Comparison of ENCODE assay signal across 28 cellular contexts in the genomic region with DNA sequence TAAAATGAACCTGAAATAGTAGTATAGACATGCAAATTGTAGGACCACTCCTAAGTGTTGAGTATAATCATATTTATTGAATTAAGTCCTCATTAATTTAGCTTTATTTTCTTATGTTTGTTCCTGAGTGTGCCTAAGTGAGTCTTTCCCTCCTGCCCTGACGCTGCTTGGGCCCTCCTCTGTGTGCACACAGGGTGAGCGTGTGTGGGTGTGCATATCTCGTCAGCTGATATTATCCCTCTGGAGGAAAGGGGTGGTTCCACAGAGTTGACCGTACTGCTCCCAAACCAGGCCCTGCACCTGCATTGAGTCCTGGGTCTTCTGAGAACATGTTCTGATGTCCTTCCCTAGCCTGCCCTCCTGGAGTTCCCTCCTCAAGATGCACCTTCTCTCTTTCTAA.
"Had no signal": no experiment of that assay in that cellular context is flagged by ENCODE, and none has a peak within 500 bp of the region (broad histone marks: within the 10 kb centered on the region; RNA-seq: fewer than 3 reads in every experiment).

No MANE protein-coding gene starts in this region.

- H3K27me3 Mint-ChIP-seq: activated CD4-positive, alpha-beta memory T cell treated with anti-CD3 and anti-CD28 coated beads for 36 hours; activated CD4-positive, alpha-beta T cell treated with anti-CD3 and anti-CD28 coated beads for 36 hours; activated CD4-positive, alpha-beta T cell treated with anti-CD3 and anti-CD28 coated beads, Interleukin-2, amount 10 ng/mL, durations not matched to agents 24 days and 14 days; activated naive CD8-positive, alpha-beta T cell; activated T-helper 17 cell treated with anti-CD3 and anti-CD28 coated beads, Interleukin-2, amount 50 U/mL, for 72 hours; effector memory CD8-positive, alpha-beta T cell had no signal

- H3K9me3 Mint-ChIP-seq: activated T-helper 17 cell treated with anti-CD3 and anti-CD28 coated beads, Interleukin-2, amount 50 U/mL, for 72 hours had no signal

- H3K36me3 ChIP-seq: esophagus squamous epithelium, gastroesophageal sphincter had no signal

- ATAC-seq: activated CD4-positive, alpha-beta T cell treated with anti-CD3 and anti-CD28 coated beads for 36 hours; activated T-cell treated with anti-CD3 and anti-CD28 coated beads, Interleukin-2, amount 50 U/mL, for 4 hours; activated T-helper 17 cell treated with anti-CD3 and anti-CD28 coated beads, Interleukin-2, amount 50 U/mL, for 72 hours; body of pancreas; effector memory CD8-positive, alpha-beta T cell; gastroesophageal sphincter had no signal

- H3K4me1 ChIP-seq: esophagus squamous epithelium had no signal

- H3K4me3 Mint-ChIP-seq: activated CD4-positive, alpha-beta memory T cell treated with anti-CD3 and anti-CD28 coated beads for 36 hours; activated CD4-positive, alpha-beta T cell treated with anti-CD3 and anti-CD28 coated beads for 36 hours; activated CD4-positive, alpha-beta T cell treated with anti-CD3 and anti-CD28 coated beads, Interleukin-2, amount 10 ng/mL, durations not matched to agents 24 days and 14 days; activated naive CD8-positive, alpha-beta T cell; activated T-cell treated with anti-CD3 and anti-CD28 coated beads, Interleukin-2, amount 50 U/mL, for 4 hours; activated T-helper 17 cell treated with anti-CD3 and anti-CD28 coated beads, Interleukin-2, amount 50 U/mL, for 72 hours; effector memory CD8-positive, alpha-beta T cell had no signal

- DNase-seq: activated CD4-positive, alpha-beta memory T cell treated with anti-CD3 and anti-CD28 coated beads for 36 hours; activated CD4-positive, alpha-beta T cell treated with anti-CD3 and anti-CD28 coated beads for 36 hours; activated CD4-positive, alpha-beta T cell treated with anti-CD3 and anti-CD28 coated beads, Interleukin-2, amount 10 ng/mL, durations not matched to agents 24 days and 14 days; activated CD4-positive, CD25-positive, alpha-beta regulatory T cell; activated CD4-positive, CD25-positive, alpha-beta regulatory T cell treated with anti-CD3 and anti-CD28 coated beads, Interleukin-2, amount 50 U/mL, for 72 hours; activated effector memory CD4-positive, alpha-beta T cell treated with Interleukin-2 at 50 U/mL for 16 hours; activated gamma-delta T cell treated with Interleukin-2 at 50 U/mL for 16 hours; activated naive CD4-positive, alpha-beta T cell treated with anti-CD3 and anti-CD28 coated beads, Interleukin-2, amount 50 U/mL, for 16 hours; activated naive CD4-positive, alpha-beta T cell treated with Interleukin-2 at 50 U/mL for 16 hours; activated T-cell treated with anti-CD3 and anti-CD28 coated beads, Interleukin-2, amount 50 U/mL, for 4 hours; amniotic stem cell; anterior cingulate cortex; body of pancreas; caudate nucleus; cortex of kidney; dermis blood vessel endothelial cell; effector CD4-positive, alpha-beta T cell; effector memory CD8-positive, alpha-beta T cell; esophagus squamous epithelium; foreskin melanocyte; T-helper 2 cell had no signal

- H3K4me3 ChIP-seq: body of pancreas, esophagus squamous epithelium, gastroesophageal sphincter had no signal

- H3K27me3 ChIP-seq: body of pancreas, esophagus squamous epithelium, gastroesophageal sphincter had no signal

- FAIRE-seq: colon, endometrium, endothelial cell of umbilical vein had no signal

- H3K27ac ChIP-seq: body of pancreas, epithelial cell of prostate, esophagus squamous epithelium, gastroesophageal sphincter had no signal

- H3K27ac Mint-ChIP-seq: activated CD4-positive, alpha-beta memory T cell treated with anti-CD3 and anti-CD28 coated beads for 36 hours; activated CD4-positive, alpha-beta T cell treated with anti-CD3 and anti-CD28 coated beads for 36 hours; activated CD4-positive, alpha-beta T cell treated with anti-CD3 and anti-CD28 coated beads, Interleukin-2, amount 10 ng/mL, durations not matched to agents 24 days and 14 days; activated naive CD8-positive, alpha-beta T cell; activated T-helper 17 cell treated with anti-CD3 and anti-CD28 coated beads, Interleukin-2, amount 50 U/mL, for 72 hours; effector memory CD8-positive, alpha-beta T cell had no signal
